25 cellular contexts compared by ENCODE assay signal in genomic region chr3:14241716-14242115, GRCh38.
"Had no signal": no experiment of that assay in that cellular context is flagged by ENCODE, and none has a peak within 500 bp of the region (broad histone marks: within the 10 kb centered on the region; RNA-seq: fewer than 3 reads in every experiment).

No MANE protein-coding gene starts in this region.

- H3K36me3 ChIP-seq: esophagus muscularis mucosa, gastroesophageal sphincter, left lung, lower lobe of right lung had no signal

- H3K27ac ChIP-seq: coronary artery, dorsolateral prefrontal cortex, esophagus muscularis mucosa, foreskin keratinocyte, gastroesophageal sphincter, hepatocyte, left lung, lower lobe of right lung had no signal

- H3K9me3 ChIP-seq: esophagus muscularis mucosa, gastroesophageal sphincter, left lung, lower lobe of right lung, mucosa of descending colon had no signal

- H3K4me3 ChIP-seq: coronary artery, dorsolateral prefrontal cortex, esophagus muscularis mucosa, gastroesophageal sphincter, hepatocyte, left lung, lower lobe of right lung, mucosa of descending colon had no signal

- ATAC-seq: foreskin keratinocyte, gastroesophageal sphincter, left colon, left lung, left ventricle myocardium superior, lower lobe of right lung, mucosa of descending colon had no signal

- H3K4me1 ChIP-seq: foreskin keratinocyte, left lung, lower lobe of right lung had no signal

- H3K27me3 ChIP-seq: dorsolateral prefrontal cortex, esophagus muscularis mucosa, hepatocyte, left lung had no signal

- DNase-seq: cerebellar nuclear complex; dermis blood vessel endothelial cell; dorsolateral prefrontal cortex; effector CD4-positive, alpha-beta T cell; effector memory CD4-positive, alpha-beta T cell; foreskin keratinocyte; glutamatergic neuron; hypothalamus; immature natural killer cell; islet precursor cell; kidney; kidney glomerular epithelial cell; left colon; left lung; left ventricle myocardium superior; lower lobe of right lung; mesenchymal stem cell; mucosa of descending colon had no signal

- H3K36me3 Mint-ChIP-seq: immature natural killer cell, mesothelial cell of epicardium had no signal

- FAIRE-seq: endothelial cell of umbilical vein, frontal cortex, kidney had no signal

- H3K27ac Mint-ChIP-seq: immature natural killer cell, mesothelial cell of epicardium had no signal

- H3K9me3 Mint-ChIP-seq: immature natural killer cell, mesothelial cell of epicardium had no signal

- H3K4me3 Mint-ChIP-seq: immature natural killer cell, mesothelial cell of epicardium had no signal

- H3K4me1 Mint-ChIP-seq: immature natural killer cell had no signal
